In genomic region chr17:44862278-44862914, GRCh38 we compare ENCODE assay signal across 3 cellular contexts.
TF ChIP-seq lines count a peak whose summit lies in the region.

No MANE protein-coding gene starts in this region.

TF ChIP-seq in SK-N-SH, 30 proteins besides CTCF, POLR2A, EP300 and RAD21:
- 0 out of 2 replicates have a peak, but pooled peaks have one; percentile 11 for TF ChIP-seq NFIC (IDR thresholded peaks at IDR 0.05; ENCODE audit: borderline replicate concordance)
- no peak for TF ChIP-seq USF1 (IDR thresholded peaks at IDR 0.05; ENCODE audit: borderline replicate concordance, low read depth)

TF ChIP-seq in SK-N-SH treated with all-trans-retinoic acid at 6 μM for 48 hours, 23 proteins besides CTCF, POLR2A, EP300 and RAD21:
- no peak for TF ChIP-seq TSHZ2 (CRISPR knock-in tag; IDR thresholded peaks at IDR 0.05)

TF ChIP-seq in HepG2, 621 proteins besides CTCF, POLR2A, EP300 and RAD21 (continues in another document):
- 0 out of 2 replicates have a peak, but pooled peaks have one; percentile 17 for TF ChIP-seq GABPB1 (CRISPR knock-in tag; IDR thresholded peaks at IDR 0.05)
- TF ChIP-seq ZFY (CRISPR knock-in tag; IDR thresholded peaks at IDR 0.05): 0 out of 2 replicates have a peak, but pooled peaks have one; percentile 20
- TF ChIP-seq NFIC (IDR thresholded peaks at IDR 0.05; ENCODE audit: low read length): peak; percentile 74; the same call in 1 of the 2 replicates
- TF ChIP-seq ZFP36 (IDR thresholded peaks at IDR 0.05; ENCODE audit: borderline replicate concordance, low read depth, low read length, partially characterized antibody): no peak
- peak; percentile 38; the same call in 1 of the 2 replicates for TF ChIP-seq HOXA3 (CRISPR knock-in tag; IDR thresholded peaks at IDR 0.05)
- TF ChIP-seq MED1 (CRISPR knock-in tag; IDR thresholded peaks at IDR 0.05): peak; percentile 66
- peak; percentile 32 for TF ChIP-seq ZNF605 (CRISPR knock-in tag; IDR thresholded peaks at IDR 0.05)
- TF ChIP-seq ZNF225 (CRISPR knock-in tag; IDR thresholded peaks at IDR 0.05): 0 out of 2 replicates have a peak, but pooled peaks have one; percentile 53
- peak; percentile 97 for TF ChIP-seq ZNF362 (CRISPR knock-in tag; IDR thresholded peaks at IDR 0.05; ENCODE audit: borderline replicate concordance)
- no peak for TF ChIP-seq ZBTB8A (CRISPR knock-in tag; IDR thresholded peaks at IDR 0.05; ENCODE audit: borderline replicate concordance, low read depth)
- TF ChIP-seq RXRB (CRISPR knock-in tag; IDR thresholded peaks at IDR 0.05; ENCODE audit: borderline replicate concordance): peak; percentile 55
- no peak for TF ChIP-seq ZNF597 (CRISPR knock-in tag; IDR thresholded peaks at IDR 0.05)
- TF ChIP-seq HINFP (CRISPR knock-in tag; IDR thresholded peaks at IDR 0.05; ENCODE audit: low read depth): no peak
- TF ChIP-seq KMT2B (CRISPR knock-in tag; IDR thresholded peaks at IDR 0.05): 0 out of 2 replicates have a peak, but pooled peaks have one; percentile 28
- no peak for TF ChIP-seq ZSCAN20 (CRISPR knock-in tag; IDR thresholded peaks at IDR 0.05; ENCODE audit: borderline replicate concordance)
- peak; percentile 68; the same call in 1 of the 2 replicates for TF ChIP-seq MEIS1 (CRISPR knock-in tag; IDR thresholded peaks at IDR 0.05; ENCODE audit: borderline replicate concordance)
- TF ChIP-seq ARID4A (CRISPR knock-in tag; IDR thresholded peaks at IDR 0.05; ENCODE audit: borderline replicate concordance): peak; percentile 40; the same call in 1 of the 2 replicates
- peak; percentile 30; the same call in 1 of the 2 replicates for TF ChIP-seq ZNF574 (CRISPR knock-in tag; IDR thresholded peaks at IDR 0.05)
- no peak for TF ChIP-seq GABPA (IDR thresholded peaks at IDR 0.05; ENCODE audit: low read depth, low read length)
- TF ChIP-seq GABPA (CRISPR knock-in tag; IDR thresholded peaks at IDR 0.05; ENCODE audit: low read depth): peak; percentile 32; the same call in 1 of the 2 replicates
- TF ChIP-seq AKNA (CRISPR knock-in tag; IDR thresholded peaks at IDR 0.05; ENCODE audit: borderline replicate concordance): no peak
- 0 out of 2 replicates have a peak, but pooled peaks have one; percentile 43 for TF ChIP-seq ARNTL (CRISPR knock-in tag; IDR thresholded peaks at IDR 0.05)
- TF ChIP-seq MEIS2 (CRISPR knock-in tag; IDR thresholded peaks at IDR 0.05): peak; percentile 56; the same call in 1 of the 2 replicates
- peak; percentile 35; the same call in 1 of the 2 replicates for TF ChIP-seq TARDBP (CRISPR knock-in tag; IDR thresholded peaks at IDR 0.05)
- no peak for TF ChIP-seq USF2 (IDR thresholded peaks at IDR 0.05; ENCODE audit: low read depth, low read length)
- 0 out of 2 replicates have a peak, but pooled peaks have one; percentile 7 for TF ChIP-seq USF2 (CRISPR knock-in tag; IDR thresholded peaks at IDR 0.05; ENCODE audit: borderline replicate concordance)
- 0 out of 2 replicates have a peak, but pooled peaks have one; percentile 31 for TF ChIP-seq NR2F6 (IDR thresholded peaks at IDR 0.05)
- TF ChIP-seq NR2F6 (CRISPR knock-in tag; IDR thresholded peaks at IDR 0.05): peak; percentile 12; the same call in 1 of the 2 replicates
- 0 out of 2 replicates have a peak, but pooled peaks have one; percentile 25 for TF ChIP-seq IRX3 (CRISPR knock-in tag; IDR thresholded peaks at IDR 0.05; ENCODE audit: borderline replicate concordance, low read depth)
- peak; percentile 36; the same call in 1 of the 2 replicates for TF ChIP-seq ZSCAN25 (CRISPR knock-in tag; IDR thresholded peaks at IDR 0.05)
- TF ChIP-seq PHF21A (CRISPR knock-in tag; IDR thresholded peaks at IDR 0.05): peak; percentile 49; the same call in 1 of the 2 replicates
- TF ChIP-seq ZNF441 (CRISPR knock-in tag; IDR thresholded peaks at IDR 0.05; ENCODE audit: borderline replicate concordance): peak; percentile 46; the same call in 1 of the 2 replicates
- TF ChIP-seq ZNF232 (CRISPR knock-in tag; IDR thresholded peaks at IDR 0.05; ENCODE audit: borderline replicate concordance): 0 out of 2 replicates have a peak, but pooled peaks have one; percentile 27
- TF ChIP-seq HIC2 (CRISPR knock-in tag; IDR thresholded peaks at IDR 0.05; ENCODE audit: low read depth): 0 out of 2 replicates have a peak, but pooled peaks have one; percentile 24
- no peak for TF ChIP-seq GTF3A (CRISPR knock-in tag; conservative IDR thresholded peaks at IDR 0.05)
- TF ChIP-seq ZNF205 (CRISPR knock-in tag; IDR thresholded peaks at IDR 0.05): peak; percentile 72; the same call in 1 of the 2 replicates
- TF ChIP-seq ZFP36L1 (CRISPR knock-in tag; IDR thresholded peaks at IDR 0.05): peak; percentile 18; the same call in 1 of the 2 replicates
